In genomic region chr3:11711826-11712225, GRCh38 we compare ENCODE assay signal across 32 cellular contexts.
DNase-seq lines count a peak whose midpoint lies in the region; ATAC-seq and TF ChIP-seq lines count a peak whose summit lies in the region.
"Had no signal": no experiment of that assay in that cellular context is flagged by ENCODE, and none has a peak within 500 bp of the region (broad histone marks: within the 10 kb centered on the region; RNA-seq: fewer than 3 reads in every experiment).

No MANE protein-coding gene starts in this region.

- no peak overlapping the region for H3K23ac ChIP-seq in mesenchymal stem cell (ENCODE audit: low read length in 2 of 2)

- H3K9me3 Mint-ChIP-seq in HFFc6 = peaks cover 8% of the 10 kb centered on the region
- H3K9me3 Mint-ChIP-seq: effector memory CD8-positive, alpha-beta T cell; immature natural killer cell had no signal

- no peak overlapping the region for H4K91ac ChIP-seq in mesenchymal stem cell (ENCODE audit: low read length)

- H3K14ac ChIP-seq in mesenchymal stem cell (ENCODE audit: low read length in 2 of 2) = no peak overlapping the region

- H2AK5ac ChIP-seq in mesenchymal stem cell (ENCODE audit: low read length, severe bottlenecking) = no peak overlapping the region

- peaks cover 22% of the 10 kb centered on the region for H3K4me1 Mint-ChIP-seq in HFFc6 (ENCODE audit: low read depth)
- H3K4me1 Mint-ChIP-seq: immature natural killer cell had no signal

- H3K27me3 ChIP-seq in mesenchymal stem cell (ENCODE audit: control insufficient read depth in 1 of 2, insufficient read depth in 1 of 2, low read length in 2 of 2) = no peaks in the 10 kb centered on the region
- H3K27me3 ChIP-seq: gastroesophageal sphincter, sigmoid colon had no signal

- no peak overlapping the region for H3K4me3 ChIP-seq in mesenchymal stem cell (ENCODE audit: insufficient read depth in 1 of 2, low read depth in 1 of 2, low read length in 2 of 2)
- H3K4me3 ChIP-seq: BLaER1, gastroesophageal sphincter, PC-9, sigmoid colon, thoracic aorta had no signal

- peaks cover 2% of the 10 kb centered on the region; the same call in 1 of the 2 replicates for H3K27me3 Mint-ChIP-seq in HFFc6 (ENCODE audit: insufficient read depth)
- H3K27me3 Mint-ChIP-seq: activated CD4-positive, alpha-beta T cell treated with anti-CD3 and anti-CD28 coated beads, Interleukin-2, amount 10 ng/mL, durations not matched to agents 24 days and 14 days; effector memory CD8-positive, alpha-beta T cell; progenitor cell of endocrine pancreas had no signal

- 94% methylated on average over 6 of the region's 6 CpGs for WGBS in mesenchymal stem cell

- TF ChIP-seq CTCF in HFFc6 (IDR thresholded peaks at IDR 0.05) = no peak

- H3K9me3 ChIP-seq in mesenchymal stem cell (ENCODE audit: control insufficient read depth, low read length) = peaks cover 9% of the 10 kb centered on the region
- H3K9me3 ChIP-seq: BLaER1, gastroesophageal sphincter, thoracic aorta had no signal

- peak overlapping the region; percentile 68 for H3K27ac Mint-ChIP-seq in HFFc6
- H3K27ac Mint-ChIP-seq: activated CD4-positive, alpha-beta T cell treated with anti-CD3 and anti-CD28 coated beads, Interleukin-2, amount 10 ng/mL, durations not matched to agents 24 days and 14 days; activated T-cell treated with anti-CD3 and anti-CD28 coated beads, Interleukin-2, amount 50 U/mL, for 72 hours; effector memory CD8-positive, alpha-beta T cell; immature natural killer cell; progenitor cell of endocrine pancreas had no signal

- peak overlapping the region; percentile 69 for H3K4me3 Mint-ChIP-seq in HFFc6
- H3K4me3 Mint-ChIP-seq: activated CD4-positive, alpha-beta T cell treated with anti-CD3 and anti-CD28 coated beads, Interleukin-2, amount 10 ng/mL, durations not matched to agents 24 days and 14 days; activated T-cell treated with anti-CD3 and anti-CD28 coated beads, Interleukin-2, amount 50 U/mL, for 72 hours; effector memory CD8-positive, alpha-beta T cell; immature natural killer cell had no signal

- H3K18ac ChIP-seq in mesenchymal stem cell (ENCODE audit: low read depth in 1 of 2, low read length in 2 of 2) = no peak overlapping the region

- ATAC-seq in HG03520 (IDR thresholded peaks at IDR 0.05; ENCODE audit: unreplicated experiment) = no peak
- ATAC-seq: activated T-cell treated with anti-CD3 and anti-CD28 coated beads, Interleukin-2, amount 50 U/mL, for 72 hours; effector memory CD8-positive, alpha-beta T cell; esophagus mucosa; gastroesophageal sphincter; left lobe of liver had no signal

- H2BK120ac ChIP-seq in mesenchymal stem cell (ENCODE audit: low read depth, low read length) = no peak overlapping the region

- peaks cover 13% of the 10 kb centered on the region for H3K36me3 Mint-ChIP-seq in HFFc6 (ENCODE audit: low read depth)

- no peak overlapping the region for H3K27ac ChIP-seq in mesenchymal stem cell (ENCODE audit: low read length, poor library complexity, severe bottlenecking)
- H3K27ac ChIP-seq: BLaER1, PC-9, thoracic aorta, VCaP had no signal

- H3K4me1 ChIP-seq in mesenchymal stem cell (ENCODE audit: control insufficient read depth, insufficient read depth, low read depth, low read length) = peaks cover 5% of the 10 kb centered on the region
- H3K4me1 ChIP-seq: BLaER1 had no signal

- no peaks in the 10 kb centered on the region for H3K36me3 ChIP-seq in mesenchymal stem cell (ENCODE audit: control insufficient read depth in 1 of 2, insufficient read depth in 2 of 2, low read depth in 1 of 2, low read length in 2 of 2)
- H3K36me3 ChIP-seq: BLaER1, gastroesophageal sphincter, sigmoid colon, thoracic aorta had no signal

- peak overlapping the region; percentile 47 for H4K8ac ChIP-seq in mesenchymal stem cell (ENCODE audit: low read length)

- no peak overlapping the region for H2BK5ac ChIP-seq in mesenchymal stem cell (ENCODE audit: low read depth, low read length, poor library complexity, severe bottlenecking)

- DNase-seq in AG08395 (ENCODE audit: low spot score) (peak; percentile 55), HFFc6 (peak; percentile 39), cerebellum (ENCODE audit: low spot score) (peak; percentile 22), mesenchymal stem cell (no peak), cerebellar nuclear complex (lab: John Stamatoyannopoulos, UW) (no peak), NCI-H1417 (lab: John Stamatoyannopoulos, UW) (no peak), CD1c-positive myeloid dendritic cell (ENCODE audit: extremely low spot score) (no peak)
- DNase-seq: activated CD4-positive, alpha-beta T cell treated with anti-CD3 and anti-CD28 coated beads, Interleukin-2, amount 10 ng/mL, durations not matched to agents 24 days and 14 days; activated naive CD4-positive, alpha-beta T cell; activated T-cell treated with anti-CD3 and anti-CD28 coated beads, Interleukin-2, amount 50 U/mL, for 72 hours; cortex of kidney; DMS79 treated with DMSO at 0.1 percent for 48 hours; effector memory CD8-positive, alpha-beta T cell; hippocampal formation; immature natural killer cell; Karpas-422; mesendoderm; NCI-H1694; NCI-H510A treated with DMSO at 0.1 percent for 48 hours; PC-9; SHP77 treated with DMSO at 0.1 percent for 48 hours; sigmoid colon; stimulated activated naive CD4-positive, alpha-beta T cell; T-helper 9 cell had no signal

- no peak overlapping the region for H2BK15ac ChIP-seq in mesenchymal stem cell (ENCODE audit: low read depth, poor library complexity, severe bottlenecking)

- H3K9ac ChIP-seq in mesenchymal stem cell (ENCODE audit: low read length) = no peak overlapping the region
- H3K9ac ChIP-seq: BLaER1 had no signal

- H3K4me2 ChIP-seq in mesenchymal stem cell (ENCODE audit: low read length, poor library complexity, severe bottlenecking) = no peak overlapping the region
- H3K4me2 ChIP-seq: BLaER1, PC-9 had no signal

- no peak overlapping the region for H2AFZ ChIP-seq in mesenchymal stem cell (ENCODE audit: low read depth, low read length)
- H2AFZ ChIP-seq: PC-9 had no signal

- no peak overlapping the region for H3K4ac ChIP-seq in mesenchymal stem cell (ENCODE audit: low read depth in 1 of 2, low read length in 2 of 2)

- H3K79me1 ChIP-seq in mesenchymal stem cell (replicated peaks; ENCODE audit: low read length, poor library complexity, severe bottlenecking) = peaks cover 40% of the 10 kb centered on the region

- no peak overlapping the region for H2BK12ac ChIP-seq in mesenchymal stem cell (ENCODE audit: low read length in 2 of 2)

Comparison
In these comparisons a context has a peak if more than half of its experiments do, and no peak if none do; other contexts are left out.
1. DNase-seq: peak in AG08395 (single experiment), HFFc6 (single experiment) and cerebellum (single experiment); none in mesenchymal stem cell (single experiment), cerebellar nuclear complex (0 of 2), NCI-H1417 (0 of 3) and CD1c-positive myeloid dendritic cell (single experiment).